ENCODE assay signal across 11 cellular contexts in the genomic region with DNA sequence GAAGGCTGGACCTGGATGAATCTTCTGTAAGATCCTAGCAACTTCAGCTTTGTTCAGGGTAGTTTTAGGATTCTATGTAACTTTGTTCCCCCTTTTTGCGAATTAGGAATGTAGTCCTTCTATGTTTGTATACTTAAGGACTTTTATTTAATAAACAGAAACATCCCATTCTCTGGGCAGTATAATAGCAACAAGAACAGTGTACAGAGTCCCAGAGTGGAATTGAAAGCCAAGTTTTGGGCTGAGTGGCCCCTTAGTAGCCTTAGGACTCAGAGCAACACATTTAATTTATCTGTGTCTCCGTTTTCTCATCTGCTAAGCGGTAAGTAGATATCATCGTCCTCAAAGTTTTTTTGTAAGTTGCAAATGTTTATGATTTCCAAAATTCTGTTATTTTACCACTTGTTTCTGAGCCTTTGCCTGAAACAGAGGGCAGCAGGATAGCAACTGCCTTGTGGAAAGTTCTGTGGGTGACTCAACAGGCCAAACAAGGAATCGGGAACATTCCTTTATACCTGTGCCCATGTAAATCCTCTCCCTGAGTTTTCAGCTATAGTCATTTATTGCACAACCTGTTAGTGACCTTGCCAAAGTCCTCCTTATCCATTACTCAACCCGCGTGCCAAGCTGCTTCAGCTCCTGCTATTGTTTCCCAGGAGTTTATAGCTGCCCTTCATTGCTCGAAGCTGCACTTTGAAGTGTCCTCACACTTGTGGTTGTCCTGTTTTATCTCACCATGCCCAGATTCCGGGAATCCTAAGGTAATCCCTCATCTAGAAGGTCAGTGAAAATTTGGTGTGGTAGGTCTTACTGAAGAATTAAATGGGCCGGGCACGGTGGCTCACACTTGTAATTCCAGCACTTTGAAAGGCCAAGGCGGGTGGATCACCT.
DNase-seq lines count a peak whose midpoint lies in the region; ATAC-seq, FAIRE-seq and TF ChIP-seq lines count a peak whose summit lies in the region.
"Had no signal": no experiment of that assay in that cellular context is flagged by ENCODE, and none has a peak within 500 bp of the region (broad histone marks: within the 10 kb centered on the region; RNA-seq: fewer than 3 reads in every experiment).

No MANE protein-coding gene starts in this region.

- H3K4me3 ChIP-seq in AG10803 (ENCODE audit: low read length) = no peak overlapping the region
- H3K4me3 ChIP-seq in NB4 (ENCODE audit: low read depth, low read length) = no peak overlapping the region
- no peak overlapping the region for H3K4me3 ChIP-seq in mucosa of descending colon
- H3K4me3 ChIP-seq in kidney (ENCODE audit: low read length in 2 of 2) = no peak overlapping the region

- peak; percentile 98 for ATAC-seq in mucosa of descending colon
- no peak for ATAC-seq in HG03280 (IDR thresholded peaks at IDR 0.05; ENCODE audit: unreplicated experiment)
- ATAC-seq in HG03571 (IDR thresholded peaks at IDR 0.05; ENCODE audit: unreplicated experiment) = no peak

- H3K36me3 ChIP-seq in mucosa of descending colon (ENCODE audit: low read depth) (no peaks in the 10 kb centered on the region), kidney (ENCODE audit: control insufficient read depth in 1 of 2, insufficient read depth in 2 of 2, low read length in 2 of 2) (no peaks in the 10 kb centered on the region)

- no peak for FAIRE-seq in kidney (lab: Jason Lieb, UNC)
- FAIRE-seq: endometrium, H54 had no signal

- H3K4me1 ChIP-seq in mucosa of descending colon (ENCODE audit: low read depth) = peaks cover 16% of the 10 kb centered on the region
- no peaks in the 10 kb centered on the region for H3K4me1 ChIP-seq in kidney (ENCODE audit: control insufficient read depth in 1 of 2, insufficient read depth in 1 of 2, low read depth in 1 of 2, low read length in 2 of 2)

- no peak for TF ChIP-seq CTCF in AG10803 (conservative IDR thresholded peaks at IDR 0.05; ENCODE audit: low read length)
- no peak for TF ChIP-seq CTCF in NB4 (IDR thresholded peaks at IDR 0.05; ENCODE audit: low read depth, low read length)
- no peak for TF ChIP-seq CTCF in mucosa of descending colon (IDR thresholded peaks at IDR 0.05)
- TF ChIP-seq CTCF in kidney (IDR thresholded peaks at IDR 0.05; ENCODE audit: borderline replicate concordance, extremely low read depth, insufficient read depth) = no peak

- H3K9ac ChIP-seq in kidney (ENCODE audit: low read length in 2 of 2) = no peak overlapping the region

- no peaks in the 10 kb centered on the region for H3K9me3 ChIP-seq in mucosa of descending colon
- peaks cover 2 to 5% of the 10 kb centered on the region in 2 donors for H3K9me3 ChIP-seq in kidney (ENCODE audit: control insufficient read depth in 1 of 2, low read length in 2 of 2)

- peak overlapping the region; percentile 36 for H3K27ac ChIP-seq in epithelial cell of prostate
- H3K27ac ChIP-seq in kidney (ENCODE audit: low read depth in 2 of 2, low read length in 2 of 2) = no peak overlapping the region

- no peak for TF ChIP-seq POLR2A in NB4 (IDR thresholded peaks at IDR 0.05; ENCODE audit: extremely low read depth, insufficient read length)

- intact Hi-C loops in mucosa of descending colon (cut with DNase I, micrococcal nuclease) (no loop called here), kidney (cut with DNase I) (no loop called here)

- DNase-seq in AG10803 (ENCODE audit: low read depth) (peak; percentile 55), NB4 (ENCODE audit: low read depth) (peak; percentile 14), epithelial cell of prostate (ENCODE audit: low read depth, low spot score) (peak; percentile 86), mucosa of descending colon (peak; percentile 54 to 71 (median 56)), kidney (no peak), superior temporal gyrus (ENCODE audit: extremely low spot score) (no peak)
- DNase-seq: T-helper 2 cell had no signal

Comparison
In these comparisons a context has a peak if more than half of its experiments do, and no peak if none do; other contexts are left out.
1. DNase-seq: peak in AG10803 (single experiment), NB4 (single experiment), epithelial cell of prostate (single experiment) and mucosa of descending colon (3 of 3); none in kidney (single experiment) and superior temporal gyrus (single experiment).